Comparison of ENCODE assay signal across 1 cellular context in the genomic region with DNA sequence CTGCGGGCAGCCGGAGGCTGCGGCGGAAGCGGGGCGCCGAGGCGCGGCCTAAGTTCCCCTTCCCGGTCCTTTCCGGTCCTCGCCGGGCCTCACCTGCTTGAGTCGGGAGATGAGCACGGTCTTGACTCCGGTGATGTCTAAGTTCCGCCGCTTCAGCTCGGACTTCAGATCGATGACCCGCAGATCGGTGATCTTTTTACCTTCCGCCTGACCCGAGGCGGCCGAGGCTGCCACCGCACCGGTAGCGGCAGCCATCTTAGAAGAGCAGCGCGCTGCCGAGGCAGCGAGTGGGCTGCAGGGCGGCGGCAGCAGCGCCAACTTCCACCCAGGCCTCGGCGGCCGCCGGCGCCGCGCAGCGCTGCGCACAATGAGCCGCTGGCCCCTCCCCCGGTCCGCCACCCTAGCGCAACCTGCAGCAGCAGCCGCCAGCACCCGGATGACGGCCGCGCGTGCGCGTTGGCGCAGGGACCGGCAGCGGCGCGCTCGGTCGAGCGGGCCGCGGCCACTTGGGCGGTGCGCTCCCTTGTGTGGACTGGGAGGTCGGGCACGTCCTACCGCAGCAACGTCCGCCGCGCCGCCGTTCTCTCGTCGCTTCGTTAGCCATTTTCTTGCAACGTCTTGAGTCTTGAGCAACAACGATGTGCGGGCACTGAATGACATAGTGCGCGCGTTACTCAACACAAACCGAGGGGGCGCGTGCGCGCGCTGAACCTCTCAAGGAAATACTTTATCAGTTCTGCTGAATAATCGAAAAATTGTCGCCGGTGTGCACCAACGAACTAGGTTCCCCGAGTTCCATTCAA.
TF ChIP-seq lines count a peak whose summit lies in the region.

A gene (minus strand): TSS at position 369 of the 803 bp plus-strand sequence. CDS start 114 bp downstream, at position 255.

TF ChIP-seq in HepG2, 621 proteins besides CTCF, POLR2A, EP300 and RAD21 (continued from another document and continues in another):
- TF ChIP-seq, protein P1, sequence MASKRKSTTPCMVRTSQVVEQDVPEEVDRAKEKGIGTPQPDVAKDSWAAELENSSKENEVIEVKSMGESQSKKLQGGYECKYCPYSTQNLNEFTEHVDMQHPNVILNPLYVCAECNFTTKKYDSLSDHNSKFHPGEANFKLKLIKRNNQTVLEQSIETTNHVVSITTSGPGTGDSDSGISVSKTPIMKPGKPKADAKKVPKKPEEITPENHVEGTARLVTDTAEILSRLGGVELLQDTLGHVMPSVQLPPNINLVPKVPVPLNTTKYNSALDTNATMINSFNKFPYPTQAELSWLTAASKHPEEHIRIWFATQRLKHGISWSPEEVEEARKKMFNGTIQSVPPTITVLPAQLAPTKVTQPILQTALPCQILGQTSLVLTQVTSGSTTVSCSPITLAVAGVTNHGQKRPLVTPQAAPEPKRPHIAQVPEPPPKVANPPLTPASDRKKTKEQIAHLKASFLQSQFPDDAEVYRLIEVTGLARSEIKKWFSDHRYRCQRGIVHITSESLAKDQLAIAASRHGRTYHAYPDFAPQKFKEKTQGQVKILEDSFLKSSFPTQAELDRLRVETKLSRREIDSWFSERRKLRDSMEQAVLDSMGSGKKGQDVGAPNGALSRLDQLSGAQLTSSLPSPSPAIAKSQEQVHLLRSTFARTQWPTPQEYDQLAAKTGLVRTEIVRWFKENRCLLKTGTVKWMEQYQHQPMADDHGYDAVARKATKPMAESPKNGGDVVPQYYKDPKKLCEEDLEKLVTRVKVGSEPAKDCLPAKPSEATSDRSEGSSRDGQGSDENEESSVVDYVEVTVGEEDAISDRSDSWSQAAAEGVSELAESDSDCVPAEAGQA (IDR thresholded peaks at IDR 0.05; ENCODE audit: low read depth) = no peak
- TF ChIP-seq, protein P1 (CRISPR knock-in tag; IDR thresholded peaks at IDR 0.05; ENCODE audit: borderline replicate concordance) = peak; percentile 51; the same call in 1 of the 2 replicates
- TF ChIP-seq ZMYM2 (CRISPR knock-in tag; IDR thresholded peaks at IDR 0.05) = no peak
- TF ChIP-seq, protein P2, sequence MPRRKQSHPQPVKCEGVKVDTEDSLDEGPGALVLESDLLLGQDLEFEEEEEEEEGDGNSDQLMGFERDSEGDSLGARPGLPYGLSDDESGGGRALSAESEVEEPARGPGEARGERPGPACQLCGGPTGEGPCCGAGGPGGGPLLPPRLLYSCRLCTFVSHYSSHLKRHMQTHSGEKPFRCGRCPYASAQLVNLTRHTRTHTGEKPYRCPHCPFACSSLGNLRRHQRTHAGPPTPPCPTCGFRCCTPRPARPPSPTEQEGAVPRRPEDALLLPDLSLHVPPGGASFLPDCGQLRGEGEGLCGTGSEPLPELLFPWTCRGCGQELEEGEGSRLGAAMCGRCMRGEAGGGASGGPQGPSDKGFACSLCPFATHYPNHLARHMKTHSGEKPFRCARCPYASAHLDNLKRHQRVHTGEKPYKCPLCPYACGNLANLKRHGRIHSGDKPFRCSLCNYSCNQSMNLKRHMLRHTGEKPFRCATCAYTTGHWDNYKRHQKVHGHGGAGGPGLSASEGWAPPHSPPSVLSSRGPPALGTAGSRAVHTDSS (CRISPR knock-in tag; conservative IDR thresholded peaks at IDR 0.05) = 0 out of 2 replicates have a peak, but pooled peaks have one; percentile 8
- no peak for TF ChIP-seq ELF4 (CRISPR knock-in tag; IDR thresholded peaks at IDR 0.05; ENCODE audit: borderline replicate concordance)
- TF ChIP-seq, protein P3, sequence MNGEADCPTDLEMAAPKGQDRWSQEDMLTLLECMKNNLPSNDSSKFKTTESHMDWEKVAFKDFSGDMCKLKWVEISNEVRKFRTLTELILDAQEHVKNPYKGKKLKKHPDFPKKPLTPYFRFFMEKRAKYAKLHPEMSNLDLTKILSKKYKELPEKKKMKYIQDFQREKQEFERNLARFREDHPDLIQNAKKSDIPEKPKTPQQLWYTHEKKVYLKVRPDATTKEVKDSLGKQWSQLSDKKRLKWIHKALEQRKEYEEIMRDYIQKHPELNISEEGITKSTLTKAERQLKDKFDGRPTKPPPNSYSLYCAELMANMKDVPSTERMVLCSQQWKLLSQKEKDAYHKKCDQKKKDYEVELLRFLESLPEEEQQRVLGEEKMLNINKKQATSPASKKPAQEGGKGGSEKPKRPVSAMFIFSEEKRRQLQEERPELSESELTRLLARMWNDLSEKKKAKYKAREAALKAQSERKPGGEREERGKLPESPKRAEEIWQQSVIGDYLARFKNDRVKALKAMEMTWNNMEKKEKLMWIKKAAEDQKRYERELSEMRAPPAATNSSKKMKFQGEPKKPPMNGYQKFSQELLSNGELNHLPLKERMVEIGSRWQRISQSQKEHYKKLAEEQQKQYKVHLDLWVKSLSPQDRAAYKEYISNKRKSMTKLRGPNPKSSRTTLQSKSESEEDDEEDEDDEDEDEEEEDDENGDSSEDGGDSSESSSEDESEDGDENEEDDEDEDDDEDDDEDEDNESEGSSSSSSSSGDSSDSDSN (CRISPR knock-in tag; IDR thresholded peaks at IDR 0.05) = peak; percentile 99
- TF ChIP-seq, protein P4, sequence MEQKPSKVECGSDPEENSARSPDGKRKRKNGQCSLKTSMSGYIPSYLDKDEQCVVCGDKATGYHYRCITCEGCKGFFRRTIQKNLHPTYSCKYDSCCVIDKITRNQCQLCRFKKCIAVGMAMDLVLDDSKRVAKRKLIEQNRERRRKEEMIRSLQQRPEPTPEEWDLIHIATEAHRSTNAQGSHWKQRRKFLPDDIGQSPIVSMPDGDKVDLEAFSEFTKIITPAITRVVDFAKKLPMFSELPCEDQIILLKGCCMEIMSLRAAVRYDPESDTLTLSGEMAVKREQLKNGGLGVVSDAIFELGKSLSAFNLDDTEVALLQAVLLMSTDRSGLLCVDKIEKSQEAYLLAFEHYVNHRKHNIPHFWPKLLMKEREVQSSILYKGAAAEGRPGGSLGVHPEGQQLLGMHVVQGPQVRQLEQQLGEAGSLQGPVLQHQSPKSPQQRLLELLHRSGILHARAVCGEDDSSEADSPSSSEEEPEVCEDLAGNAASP (CRISPR knock-in tag; IDR thresholded peaks at IDR 0.05; ENCODE audit: borderline replicate concordance) = no peak; the same call in 1 of the 2 replicates
- TF ChIP-seq, protein P5, sequence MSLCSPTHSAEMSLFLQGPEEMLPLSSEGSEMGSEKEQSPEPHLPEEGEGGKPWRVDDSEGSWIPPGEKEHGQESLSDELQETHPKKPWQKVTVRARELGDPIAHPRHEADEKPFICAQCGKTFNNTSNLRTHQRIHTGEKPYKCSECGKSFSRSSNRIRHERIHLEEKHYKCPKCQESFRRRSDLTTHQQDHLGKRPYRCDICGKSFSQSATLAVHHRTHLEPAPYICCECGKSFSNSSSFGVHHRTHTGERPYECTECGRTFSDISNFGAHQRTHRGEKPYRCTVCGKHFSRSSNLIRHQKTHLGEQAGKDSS (CRISPR knock-in tag; IDR thresholded peaks at IDR 0.05; ENCODE audit: borderline replicate concordance, low read depth) = peak; percentile 66; the same call in 1 of the 2 replicates
- TF ChIP-seq, protein P6, sequence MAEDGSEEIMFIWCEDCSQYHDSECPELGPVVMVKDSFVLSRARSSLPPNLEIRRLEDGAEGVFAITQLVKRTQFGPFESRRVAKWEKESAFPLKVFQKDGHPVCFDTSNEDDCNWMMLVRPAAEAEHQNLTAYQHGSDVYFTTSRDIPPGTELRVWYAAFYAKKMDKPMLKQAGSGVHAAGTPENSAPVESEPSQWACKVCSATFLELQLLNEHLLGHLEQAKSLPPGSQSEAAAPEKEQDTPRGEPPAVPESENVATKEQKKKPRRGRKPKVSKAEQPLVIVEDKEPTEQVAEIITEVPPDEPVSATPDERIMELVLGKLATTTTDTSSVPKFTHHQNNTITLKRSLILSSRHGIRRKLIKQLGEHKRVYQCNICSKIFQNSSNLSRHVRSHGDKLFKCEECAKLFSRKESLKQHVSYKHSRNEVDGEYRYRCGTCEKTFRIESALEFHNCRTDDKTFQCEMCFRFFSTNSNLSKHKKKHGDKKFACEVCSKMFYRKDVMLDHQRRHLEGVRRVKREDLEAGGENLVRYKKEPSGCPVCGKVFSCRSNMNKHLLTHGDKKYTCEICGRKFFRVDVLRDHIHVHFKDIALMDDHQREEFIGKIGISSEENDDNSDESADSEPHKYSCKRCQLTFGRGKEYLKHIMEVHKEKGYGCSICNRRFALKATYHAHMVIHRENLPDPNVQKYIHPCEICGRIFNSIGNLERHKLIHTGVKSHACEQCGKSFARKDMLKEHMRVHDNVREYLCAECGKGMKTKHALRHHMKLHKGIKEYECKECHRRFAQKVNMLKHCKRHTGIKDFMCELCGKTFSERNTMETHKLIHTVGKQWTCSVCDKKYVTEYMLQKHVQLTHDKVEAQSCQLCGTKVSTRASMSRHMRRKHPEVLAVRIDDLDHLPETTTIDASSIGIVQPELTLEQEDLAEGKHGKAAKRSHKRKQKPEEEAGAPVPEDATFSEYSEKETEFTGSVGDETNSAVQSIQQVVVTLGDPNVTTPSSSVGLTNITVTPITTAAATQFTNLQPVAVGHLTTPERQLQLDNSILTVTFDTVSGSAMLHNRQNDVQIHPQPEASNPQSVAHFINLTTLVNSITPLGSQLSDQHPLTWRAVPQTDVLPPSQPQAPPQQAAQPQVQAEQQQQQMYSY (CRISPR knock-in tag; IDR thresholded peaks at IDR 0.05) = peak; percentile 27; the same call in 1 of the 2 replicates
- TF ChIP-seq, protein P7, sequence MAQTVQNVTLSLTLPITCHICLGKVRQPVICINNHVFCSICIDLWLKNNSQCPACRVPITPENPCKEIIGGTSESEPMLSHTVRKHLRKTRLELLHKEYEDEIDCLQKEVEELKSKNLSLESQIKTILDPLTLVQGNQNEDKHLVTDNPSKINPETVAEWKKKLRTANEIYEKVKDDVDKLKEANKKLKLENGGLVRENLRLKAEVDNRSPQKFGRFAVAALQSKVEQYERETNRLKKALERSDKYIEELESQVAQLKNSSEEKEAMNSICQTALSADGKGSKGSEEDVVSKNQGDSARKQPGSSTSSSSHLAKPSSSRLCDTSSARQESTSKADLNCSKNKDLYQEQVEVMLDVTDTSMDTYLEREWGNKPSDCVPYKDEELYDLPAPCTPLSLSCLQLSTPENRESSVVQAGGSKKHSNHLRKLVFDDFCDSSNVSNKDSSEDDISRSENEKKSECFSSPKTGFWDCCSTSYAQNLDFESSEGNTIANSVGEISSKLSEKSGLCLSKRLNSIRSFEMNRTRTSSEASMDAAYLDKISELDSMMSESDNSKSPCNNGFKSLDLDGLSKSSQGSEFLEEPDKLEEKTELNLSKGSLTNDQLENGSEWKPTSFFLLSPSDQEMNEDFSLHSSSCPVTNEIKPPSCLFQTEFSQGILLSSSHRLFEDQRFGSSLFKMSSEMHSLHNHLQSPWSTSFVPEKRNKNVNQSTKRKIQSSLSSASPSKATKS (CRISPR knock-in tag; IDR thresholded peaks at IDR 0.05) = no peak; the same call in 1 of the 2 replicates
- TF ChIP-seq, protein P8, sequence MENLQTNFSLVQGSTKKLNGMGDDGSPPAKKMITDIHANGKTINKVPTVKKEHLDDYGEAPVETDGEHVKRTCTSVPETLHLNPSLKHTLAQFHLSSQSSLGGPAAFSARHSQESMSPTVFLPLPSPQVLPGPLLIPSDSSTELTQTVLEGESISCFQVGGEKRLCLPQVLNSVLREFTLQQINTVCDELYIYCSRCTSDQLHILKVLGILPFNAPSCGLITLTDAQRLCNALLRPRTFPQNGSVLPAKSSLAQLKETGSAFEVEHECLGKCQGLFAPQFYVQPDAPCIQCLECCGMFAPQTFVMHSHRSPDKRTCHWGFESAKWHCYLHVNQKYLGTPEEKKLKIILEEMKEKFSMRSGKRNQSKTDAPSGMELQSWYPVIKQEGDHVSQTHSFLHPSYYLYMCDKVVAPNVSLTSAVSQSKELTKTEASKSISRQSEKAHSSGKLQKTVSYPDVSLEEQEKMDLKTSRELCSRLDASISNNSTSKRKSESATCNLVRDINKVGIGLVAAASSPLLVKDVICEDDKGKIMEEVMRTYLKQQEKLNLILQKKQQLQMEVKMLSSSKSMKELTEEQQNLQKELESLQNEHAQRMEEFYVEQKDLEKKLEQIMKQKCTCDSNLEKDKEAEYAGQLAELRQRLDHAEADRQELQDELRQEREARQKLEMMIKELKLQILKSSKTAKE (CRISPR knock-in tag; IDR thresholded peaks at IDR 0.05; ENCODE audit: borderline replicate concordance) = no peak; the same call in 1 of the 2 replicates
- TF ChIP-seq CENPX (CRISPR knock-in tag; IDR thresholded peaks at IDR 0.05) = no peak
- no peak; the same call in 1 of the 2 replicates for TF ChIP-seq ZKSCAN8 (CRISPR knock-in tag; IDR thresholded peaks at IDR 0.05; ENCODE audit: borderline replicate concordance)
- no peak for TF ChIP-seq NAIF1 (CRISPR knock-in tag; IDR thresholded peaks at IDR 0.05; ENCODE audit: borderline replicate concordance)
- TF ChIP-seq, protein P9, sequence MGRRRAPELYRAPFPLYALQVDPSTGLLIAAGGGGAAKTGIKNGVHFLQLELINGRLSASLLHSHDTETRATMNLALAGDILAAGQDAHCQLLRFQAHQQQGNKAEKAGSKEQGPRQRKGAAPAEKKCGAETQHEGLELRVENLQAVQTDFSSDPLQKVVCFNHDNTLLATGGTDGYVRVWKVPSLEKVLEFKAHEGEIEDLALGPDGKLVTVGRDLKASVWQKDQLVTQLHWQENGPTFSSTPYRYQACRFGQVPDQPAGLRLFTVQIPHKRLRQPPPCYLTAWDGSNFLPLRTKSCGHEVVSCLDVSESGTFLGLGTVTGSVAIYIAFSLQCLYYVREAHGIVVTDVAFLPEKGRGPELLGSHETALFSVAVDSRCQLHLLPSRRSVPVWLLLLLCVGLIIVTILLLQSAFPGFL (CRISPR knock-in tag; IDR thresholded peaks at IDR 0.05) = no peak
- peak; percentile 76 for TF ChIP-seq ZNF235 (CRISPR knock-in tag; IDR thresholded peaks at IDR 0.05; ENCODE audit: borderline replicate concordance)
- TF ChIP-seq ZFP36L1 (CRISPR knock-in tag; IDR thresholded peaks at IDR 0.05) = 0 out of 2 replicates have a peak, but pooled peaks have one; percentile 5
- TF ChIP-seq, protein P10, sequence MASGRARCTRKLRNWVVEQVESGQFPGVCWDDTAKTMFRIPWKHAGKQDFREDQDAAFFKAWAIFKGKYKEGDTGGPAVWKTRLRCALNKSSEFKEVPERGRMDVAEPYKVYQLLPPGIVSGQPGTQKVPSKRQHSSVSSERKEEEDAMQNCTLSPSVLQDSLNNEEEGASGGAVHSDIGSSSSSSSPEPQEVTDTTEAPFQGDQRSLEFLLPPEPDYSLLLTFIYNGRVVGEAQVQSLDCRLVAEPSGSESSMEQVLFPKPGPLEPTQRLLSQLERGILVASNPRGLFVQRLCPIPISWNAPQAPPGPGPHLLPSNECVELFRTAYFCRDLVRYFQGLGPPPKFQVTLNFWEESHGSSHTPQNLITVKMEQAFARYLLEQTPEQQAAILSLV (CRISPR knock-in tag; IDR thresholded peaks at IDR 0.05; ENCODE audit: borderline replicate concordance) = no peak; the same call in 1 of the 2 replicates
- no peak for TF ChIP-seq NFE2L2 (IDR thresholded peaks at IDR 0.05; ENCODE audit: low read length)
- TF ChIP-seq FOSL2 (CRISPR knock-in tag; IDR thresholded peaks at IDR 0.05) = 0 out of 2 replicates have a peak, but pooled peaks have one; percentile 20
